12 cellular contexts compared by ENCODE assay signal in genomic region chr7:231030-231857, GRCh38. TPM values are rescaled to one million over a fixed set of nuclear protein-coding genes. Genes with fewer than 3 reads are reported as not detected.
DNase-seq lines count a peak whose midpoint lies in the region; ATAC-seq and TF ChIP-seq lines count a peak whose summit lies in the region.
"Had no signal": no experiment of that assay in that cellular context is flagged by ENCODE, and none has a peak within 500 bp of the region (broad histone marks: within the 10 kb centered on the region; RNA-seq: fewer than 3 reads in every experiment).

No MANE protein-coding gene starts in this region.

- H3K36me3 Mint-ChIP-seq in MCF 10A (ENCODE audit: insufficient read depth, unreplicated experiment), result no peaks in the 10 kb centered on the region

- H3K79me2 ChIP-seq in mammary epithelial cell (ENCODE audit: insufficient read depth, low read length), result peaks cover 61% of the 10 kb centered on the region

- H3K27me3 Mint-ChIP-seq in MCF 10A (ENCODE audit: insufficient read depth, unreplicated experiment), result no peaks in the 10 kb centered on the region

- in situ Hi-C loops in mammary epithelial cell (cut with MboI; ENCODE audit: low sequenced_read_pairs in 2 of 2), result no loop called here

- no peak overlapping the region for H3K27ac ChIP-seq in mammary epithelial cell (ENCODE audit: insufficient read depth, low read depth, low read length)
- H3K27ac ChIP-seq in breast epithelium, result peak overlapping the region; percentile 89 to 98
- H3K27ac ChIP-seq in lower lobe of right lung, result no peak overlapping the region
- peak overlapping the region; percentile 88 to 92 for H3K27ac ChIP-seq in tibial artery
- H3K27ac ChIP-seq: thyroid gland had no signal

- H3K4me3 ChIP-seq in mammary epithelial cell (replicated peaks in 1 of 3; ENCODE audit: insufficient read depth in 1 of 3, low read depth in 2 of 3, low read length in 3 of 3), result no peak overlapping the region
- peak overlapping the region in 1 of 3 donors; percentile 2 for H3K4me3 ChIP-seq in breast epithelium
- H3K4me3 ChIP-seq in lower lobe of right lung, result no peak overlapping the region
- H3K4me3 ChIP-seq in tibial artery, result no peak overlapping the region
- H3K4me3 ChIP-seq: thyroid gland had no signal

- H3K9me3 ChIP-seq in mammary epithelial cell (replicated peaks; ENCODE audit: insufficient read depth, low read length) (no peaks in the 10 kb centered on the region), breast epithelium (no peaks in the 10 kb centered on the region), lower lobe of right lung (no peaks in the 10 kb centered on the region), tibial artery (no peaks in the 10 kb centered on the region)
- H3K9me3 ChIP-seq: thyroid gland had no signal

- POLR2A ChIA-PET in MCF 10A (lab: Yijun Ruan, JAX), result interaction anchor here (0.6 kb wide), 1 partner anchor 38 kb away, joined by 3 read pairs; no protein-coding TSS in a partner anchor

- no peak overlapping the region for H2AFZ ChIP-seq in mammary epithelial cell (ENCODE audit: low read depth, low read length)

- intact Hi-C loops in MCF 10A (cut with micrococcal nuclease) (no loop called here), mammary epithelial cell (cut with micrococcal nuclease) (no loop called here), breast epithelium (cut with DNase I; ENCODE audit: low total_unique reads) (no loop called here), lower lobe of right lung (cut with DNase I) (no loop called here), tibial artery (cut with DNase I; ENCODE audit: low total_unique reads) (loop anchor here (5.0 kb wide), 1 partner anchor 39 kb away; the partner anchor contains the start of gene FAM20C)

- no peaks in the 10 kb centered on the region for H3K27me3 ChIP-seq in mammary epithelial cell (ENCODE audit: insufficient read depth, low read length)
- no peaks in the 10 kb centered on the region for H3K27me3 ChIP-seq in breast epithelium
- H3K27me3 ChIP-seq in lower lobe of right lung (ENCODE audit: low read depth), result no peaks in the 10 kb centered on the region
- no peaks in the 10 kb centered on the region for H3K27me3 ChIP-seq in tibial artery
- H3K27me3 ChIP-seq: thyroid gland had no signal

- H3K4me2 ChIP-seq in mammary epithelial cell (ENCODE audit: insufficient read depth, low read depth, low read length), result no peak overlapping the region

- H3K4me3 Mint-ChIP-seq in MCF 10A (ENCODE audit: unreplicated experiment), result no peak overlapping the region

- CTCF ChIA-PET in MCF 10A (lab: Yijun Ruan, JAX) (interaction anchor here (0.6 kb wide), 1 partner anchor 103 kb away, joined by 3 read pairs; no protein-coding TSS in a partner anchor), mammary epithelial cell (lab: Charles Lee; ENCODE audit: low non-redundant PET) (interaction anchor here (0.6 kb wide), 1 partner anchor 14 kb away, joined by 3 read pairs; no protein-coding TSS in a partner anchor)

- no peaks in the 10 kb centered on the region for H4K20me1 ChIP-seq in mammary epithelial cell (ENCODE audit: insufficient read depth, low read length)

- dilution Hi-C loops in mammary epithelial cell (cut with HindIII; ENCODE audit: low sequenced_read_pairs), result no loop called here

- peaks cover 15% of the 10 kb centered on the region for H3K4me1 Mint-ChIP-seq in MCF 10A (ENCODE audit: insufficient read depth, unreplicated experiment)

- BruUV-seq in MCF 10A (replicated peaks; lab: Mats Ljungman, UMichigan) (no TSS peak), mammary epithelial cell (replicated peaks; lab: Mats Ljungman, UMichigan) (no TSS peak)

- no peaks in the 10 kb centered on the region for H3K9me3 Mint-ChIP-seq in MCF 10A (ENCODE audit: unreplicated experiment)

- TF ChIP-seq CTCF in MCF 10A (IDR thresholded peaks at IDR 0.05; ENCODE audit: unreplicated experiment), result peak; percentile 35
- peak in 1 of 2 donors; percentile 28 for TF ChIP-seq CTCF in mammary epithelial cell (conservative IDR thresholded peaks at IDR 0.05 in 1 of 2, IDR thresholded peaks at IDR 0.05 in 1 of 2; ENCODE audit: extremely low read depth in 1 of 2, insufficient read depth in 1 of 2, low read depth in 1 of 2, low read length in 2 of 2)
- TF ChIP-seq CTCF in breast epithelium (IDR thresholded peaks at IDR 0.05), result no peak
- TF ChIP-seq CTCF in lower lobe of right lung (IDR thresholded peaks at IDR 0.05), result peak; percentile 25
- no peak for TF ChIP-seq CTCF in tibial artery (IDR thresholded peaks at IDR 0.05)

- no peak for TF ChIP-seq POLR2A in breast epithelium (IDR thresholded peaks at IDR 0.05)

- H3K9ac ChIP-seq in mammary epithelial cell (ENCODE audit: insufficient read depth, low read length), result no peak overlapping the region

- no peaks in the 10 kb centered on the region for H3K36me3 ChIP-seq in mammary epithelial cell (ENCODE audit: insufficient read depth, low read length)
- H3K36me3 ChIP-seq in breast epithelium, result no peaks in the 10 kb centered on the region
- no peaks in the 10 kb centered on the region for H3K36me3 ChIP-seq in lower lobe of right lung
- peaks cover 0 to 4% (median 0%) of the 10 kb centered on the region in 3 donors for H3K36me3 ChIP-seq in tibial artery
- H3K36me3 ChIP-seq: thyroid gland had no signal

- WGBS in mammary epithelial cell (ENCODE audit: low coverage, missing lambda C conversion rate), result 75% methylated on average over 15 of the region's 38 CpGs

- DNase-seq in MCF 10A (ENCODE audit: unreplicated experiment) (no peak), mammary epithelial cell (no peak), breast epithelium (ENCODE audit: low spot score in 2 of 2) (no peak), lower lobe of right lung (no peak), tibial artery (no peak), NCI-H1092 (lab: John Stamatoyannopoulos, UW) (no peak), DMS79 (lab: John Stamatoyannopoulos, UW) (no peak)
- no peak for DNase-seq in activated CD4-positive, alpha-beta T cell treated with anti-CD3 and anti-CD28 coated beads, Interleukin-2, amount 50 U/mL, for 4 hours
- DNase-seq: NCI-H1930, thyroid gland had no signal

- H3K4me1 ChIP-seq in mammary epithelial cell (ENCODE audit: insufficient read depth, low read length) (peaks cover 36% of the 10 kb centered on the region), breast epithelium (peaks cover 32 to 43% of the 10 kb centered on the region in 2 donors), lower lobe of right lung (peaks cover 42% of the 10 kb centered on the region), tibial artery (peaks cover 9 to 85% (median 82%) of the 10 kb centered on the region in 4 donors)

- no peak overlapping the region for H3K27ac Mint-ChIP-seq in MCF 10A (ENCODE audit: low read depth, unreplicated experiment)

- ATAC-seq in lower lobe of right lung, result no peak
- ATAC-seq: activated CD4-positive, CD25-positive, alpha-beta regulatory T cell treated with anti-CD3 and anti-CD28 coated beads, Interleukin-2, amount 50 U/mL, for 24 hours had no signal

RNA-seq across cellular contexts. Expression of gene FAM20C, which starts 38.9 kb away (rescaled TPM):
- total RNA-seq in MCF 10A (2022) (8.8 and 14.2 TPM in 2 replicates), mammary epithelial cell (10 to 100 TPM; 37.0 to 48.5 TPM), breast epithelium (10 to 100 TPM; 30.7 to 73.7 (median 71.0) TPM), lower lobe of right lung (42.9 TPM)
- polyA plus RNA-seq in mammary epithelial cell, result 30.6 TPM
- 6.7 TPM for polyA minus RNA-seq in mammary epithelial cell

RNA-seq across cellular contexts. Expression of gene FOXL3, which starts 58.7 kb away (rescaled TPM):
- not detected in 2 replicates for total RNA-seq in MCF 10A (2022)
- total RNA-seq in mammary epithelial cell, result not detected
- polyA plus RNA-seq in mammary epithelial cell, result not detected
- polyA minus RNA-seq in mammary epithelial cell, result not detected
- total RNA-seq in breast epithelium, result not detected
- total RNA-seq in lower lobe of right lung, result not detected
- total RNA-seq: HT1080, thyroid gland had no signal

Comparison
In these comparisons a context has a peak if more than half of its experiments do, and no peak if none do; other contexts are left out.
1. CTCF ChIP-seq: peak in MCF 10A (single experiment) and lower lobe of right lung (single experiment); none in breast epithelium (0 of 3) and tibial artery (0 of 2).
2. H3K27ac ChIP-seq: peak in breast epithelium (2 of 2) and tibial artery (2 of 2); none in mammary epithelial cell (single experiment) and lower lobe of right lung (single experiment).